In genomic region chr6:38138374-38138773, GRCh38 we compare ENCODE assay signal across 1 cellular context.
TF ChIP-seq lines count a peak whose summit lies in the region.

No MANE protein-coding gene starts in this region.

TF ChIP-seq in WTC11, 78 proteins besides CTCF, POLR2A, EP300 and RAD21 (continued from another document):
- TF ChIP-seq, protein P1, sequence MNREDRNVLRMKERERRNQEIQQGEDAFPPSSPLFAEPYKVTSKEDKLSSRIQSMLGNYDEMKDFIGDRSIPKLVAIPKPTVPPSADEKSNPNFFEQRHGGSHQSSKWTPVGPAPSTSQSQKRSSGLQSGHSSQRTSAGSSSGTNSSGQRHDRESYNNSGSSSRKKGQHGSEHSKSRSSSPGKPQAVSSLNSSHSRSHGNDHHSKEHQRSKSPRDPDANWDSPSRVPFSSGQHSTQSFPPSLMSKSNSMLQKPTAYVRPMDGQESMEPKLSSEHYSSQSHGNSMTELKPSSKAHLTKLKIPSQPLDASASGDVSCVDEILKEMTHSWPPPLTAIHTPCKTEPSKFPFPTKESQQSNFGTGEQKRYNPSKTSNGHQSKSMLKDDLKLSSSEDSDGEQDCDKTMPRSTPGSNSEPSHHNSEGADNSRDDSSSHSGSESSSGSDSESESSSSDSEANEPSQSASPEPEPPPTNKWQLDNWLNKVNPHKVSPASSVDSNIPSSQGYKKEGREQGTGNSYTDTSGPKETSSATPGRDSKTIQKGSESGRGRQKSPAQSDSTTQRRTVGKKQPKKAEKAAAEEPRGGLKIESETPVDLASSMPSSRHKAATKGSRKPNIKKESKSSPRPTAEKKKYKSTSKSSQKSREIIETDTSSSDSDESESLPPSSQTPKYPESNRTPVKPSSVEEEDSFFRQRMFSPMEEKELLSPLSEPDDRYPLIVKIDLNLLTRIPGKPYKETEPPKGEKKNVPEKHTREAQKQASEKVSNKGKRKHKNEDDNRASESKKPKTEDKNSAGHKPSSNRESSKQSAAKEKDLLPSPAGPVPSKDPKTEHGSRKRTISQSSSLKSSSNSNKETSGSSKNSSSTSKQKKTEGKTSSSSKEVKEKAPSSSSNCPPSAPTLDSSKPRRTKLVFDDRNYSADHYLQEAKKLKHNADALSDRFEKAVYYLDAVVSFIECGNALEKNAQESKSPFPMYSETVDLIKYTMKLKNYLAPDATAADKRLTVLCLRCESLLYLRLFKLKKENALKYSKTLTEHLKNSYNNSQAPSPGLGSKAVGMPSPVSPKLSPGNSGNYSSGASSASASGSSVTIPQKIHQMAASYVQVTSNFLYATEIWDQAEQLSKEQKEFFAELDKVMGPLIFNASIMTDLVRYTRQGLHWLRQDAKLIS (CRISPR knock-in tag; IDR thresholded peaks at IDR 0.05; ENCODE audit: borderline replicate concordance): no peak
- no peak for TF ChIP-seq E2F1 (CRISPR knock-in tag; IDR thresholded peaks at IDR 0.05)
- no peak for TF ChIP-seq ELF4 (CRISPR knock-in tag; IDR thresholded peaks at IDR 0.05; ENCODE audit: low read depth)
- TF ChIP-seq CBFB (CRISPR knock-in tag; IDR thresholded peaks at IDR 0.05; ENCODE audit: low read depth): no peak
- no peak for TF ChIP-seq PREB (CRISPR knock-in tag; IDR thresholded peaks at IDR 0.05; ENCODE audit: borderline replicate concordance)
- no peak for TF ChIP-seq FOXJ3 (CRISPR knock-in tag; IDR thresholded peaks at IDR 0.05; ENCODE audit: borderline replicate concordance)
- TF ChIP-seq NR3C1 (CRISPR knock-in tag; conservative IDR thresholded peaks at IDR 0.05; ENCODE audit: low read depth): no peak
- no peak for TF ChIP-seq SMAD4 (CRISPR knock-in tag; IDR thresholded peaks at IDR 0.05)
- TF ChIP-seq GTF2I (CRISPR knock-in tag; conservative IDR thresholded peaks at IDR 0.05): peak; percentile 94
- no peak for TF ChIP-seq STAT6 (CRISPR knock-in tag; conservative IDR thresholded peaks at IDR 0.05; ENCODE audit: low read depth)
- no peak for TF ChIP-seq ZNF423 (CRISPR knock-in tag; IDR thresholded peaks at IDR 0.05)
- no peak for TF ChIP-seq CREB1 (CRISPR knock-in tag; IDR thresholded peaks at IDR 0.05)
- TF ChIP-seq, protein P2, sequence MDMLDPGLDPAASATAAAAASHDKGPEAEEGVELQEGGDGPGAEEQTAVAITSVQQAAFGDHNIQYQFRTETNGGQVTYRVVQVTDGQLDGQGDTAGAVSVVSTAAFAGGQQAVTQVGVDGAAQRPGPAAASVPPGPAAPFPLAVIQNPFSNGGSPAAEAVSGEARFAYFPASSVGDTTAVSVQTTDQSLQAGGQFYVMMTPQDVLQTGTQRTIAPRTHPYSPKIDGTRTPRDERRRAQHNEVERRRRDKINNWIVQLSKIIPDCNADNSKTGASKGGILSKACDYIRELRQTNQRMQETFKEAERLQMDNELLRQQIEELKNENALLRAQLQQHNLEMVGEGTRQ (CRISPR knock-in tag; IDR thresholded peaks at IDR 0.05): no peak
- no peak for TF ChIP-seq IRF2 (CRISPR knock-in tag; IDR thresholded peaks at IDR 0.05; ENCODE audit: borderline replicate concordance, low read depth)
- peak; percentile 80; the same call in 1 of the 2 replicates for TF ChIP-seq TEAD4 (CRISPR knock-in tag; IDR thresholded peaks at IDR 0.05)
- no peak for TF ChIP-seq CDX4 (CRISPR knock-in tag; IDR thresholded peaks at IDR 0.05; ENCODE audit: borderline replicate concordance)
- TF ChIP-seq NR2C2 (CRISPR knock-in tag; IDR thresholded peaks at IDR 0.05): no peak
- TF ChIP-seq ATF3 (CRISPR knock-in tag; conservative IDR thresholded peaks at IDR 0.05): no peak
- TF ChIP-seq, protein P3, sequence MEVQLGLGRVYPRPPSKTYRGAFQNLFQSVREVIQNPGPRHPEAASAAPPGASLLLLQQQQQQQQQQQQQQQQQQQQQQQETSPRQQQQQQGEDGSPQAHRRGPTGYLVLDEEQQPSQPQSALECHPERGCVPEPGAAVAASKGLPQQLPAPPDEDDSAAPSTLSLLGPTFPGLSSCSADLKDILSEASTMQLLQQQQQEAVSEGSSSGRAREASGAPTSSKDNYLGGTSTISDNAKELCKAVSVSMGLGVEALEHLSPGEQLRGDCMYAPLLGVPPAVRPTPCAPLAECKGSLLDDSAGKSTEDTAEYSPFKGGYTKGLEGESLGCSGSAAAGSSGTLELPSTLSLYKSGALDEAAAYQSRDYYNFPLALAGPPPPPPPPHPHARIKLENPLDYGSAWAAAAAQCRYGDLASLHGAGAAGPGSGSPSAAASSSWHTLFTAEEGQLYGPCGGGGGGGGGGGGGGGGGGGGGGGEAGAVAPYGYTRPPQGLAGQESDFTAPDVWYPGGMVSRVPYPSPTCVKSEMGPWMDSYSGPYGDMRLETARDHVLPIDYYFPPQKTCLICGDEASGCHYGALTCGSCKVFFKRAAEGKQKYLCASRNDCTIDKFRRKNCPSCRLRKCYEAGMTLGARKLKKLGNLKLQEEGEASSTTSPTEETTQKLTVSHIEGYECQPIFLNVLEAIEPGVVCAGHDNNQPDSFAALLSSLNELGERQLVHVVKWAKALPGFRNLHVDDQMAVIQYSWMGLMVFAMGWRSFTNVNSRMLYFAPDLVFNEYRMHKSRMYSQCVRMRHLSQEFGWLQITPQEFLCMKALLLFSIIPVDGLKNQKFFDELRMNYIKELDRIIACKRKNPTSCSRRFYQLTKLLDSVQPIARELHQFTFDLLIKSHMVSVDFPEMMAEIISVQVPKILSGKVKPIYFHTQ (CRISPR knock-in tag; IDR thresholded peaks at IDR 0.05): 0 out of 2 replicates have a peak, but pooled peaks have one; percentile 65
- TF ChIP-seq RELA (CRISPR knock-in tag; IDR thresholded peaks at IDR 0.05; ENCODE audit: borderline replicate concordance): no peak
- no peak for TF ChIP-seq NFE2L1 (CRISPR knock-in tag; IDR thresholded peaks at IDR 0.05)
- TF ChIP-seq ZNF416 (CRISPR knock-in tag; IDR thresholded peaks at IDR 0.05): no peak
- no peak for TF ChIP-seq ZNF512 (CRISPR knock-in tag; IDR thresholded peaks at IDR 0.05; ENCODE audit: borderline replicate concordance)
- TF ChIP-seq, protein P4, sequence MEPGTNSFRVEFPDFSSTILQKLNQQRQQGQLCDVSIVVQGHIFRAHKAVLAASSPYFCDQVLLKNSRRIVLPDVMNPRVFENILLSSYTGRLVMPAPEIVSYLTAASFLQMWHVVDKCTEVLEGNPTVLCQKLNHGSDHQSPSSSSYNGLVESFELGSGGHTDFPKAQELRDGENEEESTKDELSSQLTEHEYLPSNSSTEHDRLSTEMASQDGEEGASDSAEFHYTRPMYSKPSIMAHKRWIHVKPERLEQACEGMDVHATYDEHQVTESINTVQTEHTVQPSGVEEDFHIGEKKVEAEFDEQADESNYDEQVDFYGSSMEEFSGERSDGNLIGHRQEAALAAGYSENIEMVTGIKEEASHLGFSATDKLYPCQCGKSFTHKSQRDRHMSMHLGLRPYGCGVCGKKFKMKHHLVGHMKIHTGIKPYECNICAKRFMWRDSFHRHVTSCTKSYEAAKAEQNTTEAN (CRISPR knock-in tag; IDR thresholded peaks at IDR 0.05): no peak
- TF ChIP-seq ATF2 (CRISPR knock-in tag; IDR thresholded peaks at IDR 0.05; ENCODE audit: borderline replicate concordance, low read depth): no peak
- TF ChIP-seq FOXP1 (CRISPR knock-in tag; IDR thresholded peaks at IDR 0.05; ENCODE audit: borderline replicate concordance): no peak
- 0 out of 2 replicates have a peak, but pooled peaks have one; percentile 56 for TF ChIP-seq ZNF671 (CRISPR knock-in tag; IDR thresholded peaks at IDR 0.05)
TF ChIP-seq in WTC11: peak in this region for 9.
